8 cellular contexts compared by ENCODE assay signal in the genomic region with DNA sequence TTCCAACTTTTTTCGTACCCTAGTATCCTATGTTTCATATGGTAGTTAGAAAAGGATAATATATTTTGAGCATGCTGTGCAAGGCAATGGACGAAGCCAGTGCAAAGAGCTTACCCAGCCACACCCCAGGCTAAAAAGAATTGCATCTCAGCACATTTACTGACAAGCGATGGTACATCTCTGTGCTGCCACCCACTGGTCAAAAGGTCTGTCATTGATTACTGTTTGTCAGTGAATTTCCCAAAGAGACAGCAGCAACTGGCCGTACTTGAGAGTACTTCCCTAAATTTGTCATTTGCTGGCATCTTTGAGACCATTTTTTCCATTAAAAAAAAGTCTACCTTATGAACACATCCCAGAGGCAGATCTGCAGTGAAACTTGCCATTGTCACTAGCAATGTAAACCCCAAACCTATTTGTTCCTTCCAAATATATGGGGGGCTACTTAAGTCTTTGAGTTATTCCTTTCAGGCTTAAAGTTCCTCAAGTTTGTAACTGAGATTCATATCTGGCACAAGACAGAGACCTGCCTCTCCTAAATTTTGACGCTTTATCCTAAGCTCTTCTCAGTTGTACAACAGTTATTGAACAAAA.
A peak's percentile ranks its signal among the peaks of the same experiment; 100 is the strongest.
DNase-seq lines count a peak whose midpoint lies in the region; ATAC-seq and TF ChIP-seq lines count a peak whose summit lies in the region.

No MANE protein-coding gene starts in this region.

- peaks cover 2% of the 10 kb centered on the region for H3K4me1 Mint-ChIP-seq in endodermal cell

- no peaks in the 10 kb centered on the region for H3K27me3 Mint-ChIP-seq in endodermal cell (ENCODE audit: insufficient read depth)

- H3K4me1 ChIP-seq in endodermal cell (ENCODE audit: control insufficient read depth, insufficient read depth, low read length) = no peaks in the 10 kb centered on the region

- TF ChIP-seq CTCF in GM12864 (IDR thresholded peaks at IDR 0.05; ENCODE audit: low read depth, low read length, missing control alignments) (peak; percentile 55), endodermal cell (conservative IDR thresholded peaks at IDR 0.05) (peak; percentile 80)

- H3K36me3 Mint-ChIP-seq in endodermal cell (ENCODE audit: low read depth) = no peaks in the 10 kb centered on the region

- no peaks in the 10 kb centered on the region for H3K9me3 ChIP-seq in endodermal cell (ENCODE audit: control insufficient read depth, low read length)

- H3K27me3 ChIP-seq in endodermal cell (ENCODE audit: control insufficient read depth, insufficient read depth, low read length, poor library complexity, severe bottlenecking) = no peaks in the 10 kb centered on the region

- no peak overlapping the region for H3K27ac ChIP-seq in endodermal cell (ENCODE audit: low read depth, low read length)

- H3K27ac Mint-ChIP-seq in endodermal cell = no peak overlapping the region

- H3K36me3 ChIP-seq in endodermal cell (ENCODE audit: control insufficient read depth, insufficient read depth, low read length) = no peaks in the 10 kb centered on the region

- no peak overlapping the region for H3K4me3 Mint-ChIP-seq in endodermal cell

- DNase-seq in GM12864 (ENCODE audit: low read depth) = peak; percentile 12
- peak; percentile 70 for DNase-seq in HT-29 (ENCODE audit: low spot score)
- DNase-seq in OCI-M1 (lab: John Stamatoyannopoulos, UW) = peak; percentile 76
- DNase-seq in endodermal cell = peak; percentile 92
- DNase-seq in non-pigmented ciliary epithelial cell (ENCODE audit: low read depth) = peak; percentile 9
- DNase-seq in activated CD8-positive, alpha-beta memory T cell treated with anti-CD3 and anti-CD28 coated beads, Interleukin-2, amount 50 U/mL, for 48 hours = no peak

- ATAC-seq in GM21447 (IDR thresholded peaks at IDR 0.05; ENCODE audit: unreplicated experiment) (no peak), HG03439 (IDR thresholded peaks at IDR 0.05; ENCODE audit: unreplicated experiment) (no peak)

- no peak overlapping the region for H3K9ac ChIP-seq in endodermal cell (ENCODE audit: extremely low read depth, low read length, poor library complexity, severe bottlenecking)

- WGBS in endodermal cell (ENCODE audit: insufficient coverage in 1 of 2, insufficient read length in 1 of 2), 2 experiments = 54 to 71% methylated on average over 4 of the region's 5 CpGs

- peaks cover 3% of the 10 kb centered on the region for H3K9me3 Mint-ChIP-seq in endodermal cell

- no peak overlapping the region for H3K4me3 ChIP-seq in GM12864 (ENCODE audit: low read depth, low read length)
- H3K4me3 ChIP-seq in endodermal cell (ENCODE audit: low read length) = no peak overlapping the region
